ENCODE assay signal across 8 cellular contexts in the genomic region with DNA sequence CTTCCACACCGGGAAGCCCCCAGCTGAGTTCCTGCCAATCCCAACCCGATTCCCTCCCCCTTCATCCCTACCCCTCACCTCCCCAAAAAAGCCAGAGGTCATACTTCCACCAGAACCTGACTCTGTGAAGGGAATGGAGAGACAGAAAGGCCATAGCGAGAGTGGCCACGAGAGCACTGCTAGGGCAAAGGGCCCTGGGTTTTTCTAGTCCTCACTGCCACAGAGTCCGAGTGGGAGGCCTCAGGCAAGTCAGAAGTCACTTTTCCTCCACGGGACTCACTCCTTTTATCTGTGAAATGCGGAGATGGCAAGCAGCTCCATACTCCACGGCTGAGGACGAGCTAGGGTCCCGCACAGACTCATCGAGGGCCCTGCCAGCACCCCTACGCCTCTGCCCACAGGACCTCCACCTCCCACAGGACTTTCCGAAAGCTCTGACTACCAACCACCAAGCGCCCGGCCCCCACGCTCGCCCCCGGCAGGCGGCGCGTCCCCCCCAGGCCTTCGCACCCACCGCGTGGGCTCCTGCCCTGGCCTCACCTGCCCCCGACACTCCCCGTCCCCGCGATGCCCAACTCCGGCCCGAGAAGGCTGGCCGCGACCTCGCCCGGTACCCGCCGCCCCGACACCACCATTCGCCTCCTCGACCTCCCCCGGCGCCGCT. TPM values are rescaled to one million over a fixed set of nuclear protein-coding genes. Genes with fewer than 3 reads are reported as not detected.
DNase-seq lines count a peak whose midpoint lies in the region; ATAC-seq, FAIRE-seq and TF ChIP-seq lines count a peak whose summit lies in the region.

No MANE protein-coding gene starts in this region.

- H3K4me2 ChIP-seq in A549: peak overlapping the region; percentile 94

- DNase-seq in A549 (ENCODE audit: low read depth in 1 of 2, low spot score in 1 of 2): no peak
- peak; percentile 52 for DNase-seq in activated CD4-positive, CD25-positive, alpha-beta regulatory T cell treated with anti-CD3 and anti-CD28 coated beads, Interleukin-2, amount 50 U/mL, for 72 hours
- peak; percentile 27 for DNase-seq in cerebellum (ENCODE audit: low spot score)
- DNase-seq in left lobe of liver (ENCODE audit: low spot score): peak; percentile 59
- DNase-seq in stimulated activated CD4-positive, alpha-beta T cell treated with anti-CD3 and anti-CD28 coated beads, Interleukin-4, amount 100 ng/mL, for 48 hours (ENCODE audit: low read depth in 2 of 2): peak; percentile 37 to 49

- ATAC-seq in A549 (peak; percentile 31 to 48), GM19023 (IDR thresholded peaks at IDR 0.05; ENCODE audit: unreplicated experiment) (peak; percentile 15), HG03460 (IDR thresholded peaks at IDR 0.05; ENCODE audit: unreplicated experiment) (peak; percentile 10), left lobe of liver (peak; percentile 32), GM18517 (IDR thresholded peaks at IDR 0.05; ENCODE audit: unreplicated experiment) (no peak)

- no peak for FAIRE-seq in A549 (lab: Jason Lieb, UNC)

- no peaks in the 10 kb centered on the region for H3K9me3 ChIP-seq in A549

- no peak for TF ChIP-seq EP300 in A549 (IDR thresholded peaks at IDR 0.05)

- peaks cover 59% of the 10 kb centered on the region for H3K4me1 ChIP-seq in A549

- CTCF ChIA-PET in A549 (lab: Yijun Ruan, JAX): interaction anchor here (0.6 to 1.6 kb wide), 7 partner anchors 12 to 153 kb away, joined by 3 to 8 read pairs (median 3); no protein-coding TSS in a partner anchor

- TF ChIP-seq RAD21 in A549 (conservative IDR thresholded peaks at IDR 0.05 in 1 of 2, IDR thresholded peaks at IDR 0.05 in 1 of 2): no peak

- H3K27ac ChIP-seq in A549: peak overlapping the region; percentile 90 to 100

- peak overlapping the region; percentile 77 for H3K4me3 ChIP-seq in A549

- POLR2A ChIA-PET in A549 (lab: Yijun Ruan, JAX): no interaction called here

- TF ChIP-seq CTCF in A549 (IDR thresholded peaks at IDR 0.05): no peak

- TF ChIP-seq POLR2A in A549 (IDR thresholded peaks at IDR 0.05; ENCODE audit: low read length): no peak

- 0% methylated on average over 2 of the region's 42 CpGs for WGBS in A549 (ENCODE audit: missing lambda C conversion rate)

TF ChIP-seq in A549, 52 proteins besides CTCF, POLR2A, EP300 and RAD21:
- TF ChIP-seq, protein P1, sequence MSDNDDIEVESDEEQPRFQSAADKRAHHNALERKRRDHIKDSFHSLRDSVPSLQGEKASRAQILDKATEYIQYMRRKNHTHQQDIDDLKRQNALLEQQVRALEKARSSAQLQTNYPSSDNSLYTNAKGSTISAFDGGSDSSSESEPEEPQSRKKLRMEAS (IDR thresholded peaks at IDR 0.05): peak; percentile 18; the same call in 1 of the 2 replicates
- TF ChIP-seq NPAS2 (CRISPR knock-in tag; IDR thresholded peaks at IDR 0.05; ENCODE audit: borderline replicate concordance) (no peak), NR3C1 (IDR thresholded peaks at IDR 0.05) (no peak)

RNA-seq across cellular contexts. Expression of a gene that starts 0.8 kb away (rescaled TPM):
- polyA plus RNA-seq in A549 (2011; rRNA removed) (84.5 and 102 TPM in 2 replicates), A549 (2017; fragmentation: RNase III; extraction: RNeasy Plus Mini Kit Qiagen cat#74134 plus additional on column Dnase treatment) (57.2 to 64.2 TPM (median 63.6 TPM) in 3 replicates)
- 13.5 and 14.2 TPM in 2 replicates for polyA plus RNA-seq in A549 (2012; cell fraction: cytosol; rRNA removed)
- polyA plus RNA-seq in A549 (2012; cell fraction: nucleus; rRNA removed): 6.9 and 15.0 TPM in 2 replicates
- 53.0 and 57.1 TPM in 2 replicates for polyA minus RNA-seq in A549 (2011; rRNA and poly(A)+ RNA removed)
- total RNA-seq in cerebellum (143 TPM), left lobe of liver (141 TPM)

Comparison
In these comparisons a context has a peak if more than half of its experiments do, and no peak if none do; other contexts are left out.
1. DNase-seq: peak in activated CD4-positive, CD25-positive, alpha-beta regulatory T cell treated with anti-CD3 and anti-CD28 coated beads, Interleukin-2, amount 50 U/mL, for 72 hours (single experiment), cerebellum (single experiment), left lobe of liver (single experiment) and stimulated activated CD4-positive, alpha-beta T cell treated with anti-CD3 and anti-CD28 coated beads, Interleukin-4, amount 100 ng/mL, for 48 hours (2 of 2); none in A549 (0 of 2).